Comparison of ENCODE assay signal across 15 cellular contexts in the genomic region with DNA sequence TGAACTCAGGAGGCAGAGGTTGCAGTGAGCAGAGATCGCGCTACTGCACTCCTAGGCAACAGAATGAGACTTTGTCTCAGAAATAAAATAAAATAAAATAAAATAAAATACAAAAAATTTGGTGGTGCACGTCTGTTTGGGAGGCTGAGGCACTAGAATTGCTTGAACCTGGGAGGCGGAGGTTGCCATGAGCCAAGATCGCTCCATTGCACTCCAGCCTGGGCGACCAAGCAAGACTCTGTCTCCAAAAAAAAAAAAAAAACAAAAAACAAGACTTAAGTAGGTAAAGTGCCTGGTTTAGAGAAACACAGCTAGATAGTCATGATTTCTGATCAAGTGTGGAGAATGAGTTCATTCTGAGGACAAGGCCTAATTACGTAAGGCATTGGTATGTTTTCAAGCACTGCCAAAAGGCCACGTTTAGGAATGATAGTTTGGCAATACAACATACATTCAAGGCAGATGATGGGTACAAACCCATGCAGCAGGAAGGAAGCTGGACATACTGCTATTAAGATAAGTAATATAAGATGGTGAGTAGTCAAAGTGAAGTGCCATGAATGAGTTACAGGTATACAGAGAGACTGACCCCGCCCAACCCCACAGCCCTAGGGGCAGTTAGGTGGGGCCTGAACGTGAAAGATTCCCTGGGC. TPM values are rescaled to one million over a fixed set of nuclear protein-coding genes. Genes with fewer than 3 reads are reported as not detected.
DNase-seq lines count a peak whose midpoint lies in the region; TF ChIP-seq lines count a peak whose summit lies in the region.
"Had no signal": no experiment of that assay in that cellular context is flagged by ENCODE, and none has a peak within 500 bp of the region (broad histone marks: within the 10 kb centered on the region; RNA-seq: fewer than 3 reads in every experiment).

No MANE protein-coding gene starts in this region.

- TF ChIP-seq POLR2A in thyroid gland (IDR thresholded peaks at IDR 0.05), result no peak

- H3K4me1 ChIP-seq in thyroid gland, result peaks cover 17 to 21% of the 10 kb centered on the region in 2 donors
- H3K4me1 ChIP-seq: vagina had no signal

- no peaks in the 10 kb centered on the region for H3K36me3 ChIP-seq in thyroid gland
- H3K36me3 ChIP-seq: vagina had no signal

- H3K9me3 ChIP-seq in thyroid gland, result no peaks in the 10 kb centered on the region
- H3K9me3 ChIP-seq: SK-N-SH, vagina had no signal

- WGBS in thyroid gland, 2 donors, result 47 to 52% methylated on average over 10 of the region's 10 CpGs

- peak; percentile 82 for DNase-seq in GM04503 (ENCODE audit: low read depth)
- DNase-seq in SKM-1 (lab: John Stamatoyannopoulos, UW; ENCODE audit: unreplicated experiment), result peak; percentile 10
- DNase-seq in fibroblast of pulmonary artery (ENCODE audit: low read depth), result peak; percentile 89
- peak; percentile 81 to 82 for DNase-seq in thyroid gland
- no peak for DNase-seq in T-helper 2 cell
- DNase-seq in NOMO-1 (lab: John Stamatoyannopoulos, UW; ENCODE audit: unreplicated experiment in 2 of 2), result no peak
- no peak for DNase-seq in cerebellar nuclear complex (lab: John Stamatoyannopoulos, UW)
- DNase-seq: activated CD4-positive, CD25-positive, alpha-beta regulatory T cell; activated CD8-positive, alpha-beta memory T cell treated with anti-CD3 and anti-CD28 coated beads, Interleukin-2, amount 50 U/mL, for 4 hours; Calu3; NCI-H1092; nephron progenitor cell; SK-N-SH; stimulated activated naive B cell treated with anti-CD40 and anti-IgM and Interleukin-4, amounts not matched to agents 10 μg/mL and 1 μg/mL and 100 μg/mL, for 72 hours had no signal

- H3K4me3 ChIP-seq in fibroblast of pulmonary artery (replicated peaks; ENCODE audit: low read depth, low read length), result no peak overlapping the region
- H3K4me3 ChIP-seq in thyroid gland (replicated peaks in 1 of 3), result no peak overlapping the region
- H3K4me3 ChIP-seq: vagina had no signal

- H3K27ac ChIP-seq in thyroid gland, result peak overlapping the region; percentile 76 to 89 (median 80)
- H3K27ac ChIP-seq: vagina had no signal

- TF ChIP-seq CTCF in fibroblast of pulmonary artery (IDR thresholded peaks at IDR 0.05; ENCODE audit: low read length, missing control alignments) (no peak), thyroid gland (IDR thresholded peaks at IDR 0.05) (no peak)

- no peaks in the 10 kb centered on the region for H3K27me3 ChIP-seq in thyroid gland
- H3K27me3 ChIP-seq: vagina had no signal

- intact Hi-C loops in thyroid gland (cut with DNase I), result loop anchor here (10.0 kb wide), 1 partner anchor 60 kb away; the partner anchor contains the start of gene TBC1D4

RNA-seq across cellular contexts. Expression of gene UCHL3, which starts 4.8 kb away (rescaled TPM):
- 10 to 100 TPM; 42.8 to 84.3 (median 58.4) TPM for total RNA-seq in thyroid gland

RNA-seq across cellular contexts. Expression of gene COMMD6, which starts 7.2 kb away (rescaled TPM):
- 1,000 to 10,000 TPM in 1 of 4 donors, 100 to 1,000 TPM in 1, 10 to 100 TPM in 2; 84.6 to 1,117 (median 185) TPM for total RNA-seq in thyroid gland

Comparison
In these comparisons a context has a peak if more than half of its experiments do, and no peak if none do; other contexts are left out.
1. DNase-seq: peak in GM04503 (single experiment), SKM-1 (single experiment), fibroblast of pulmonary artery (single experiment) and thyroid gland (2 of 2); none in T-helper 2 cell (0 of 5), NOMO-1 (0 of 2) and cerebellar nuclear complex (0 of 2).